In the genomic region with DNA sequence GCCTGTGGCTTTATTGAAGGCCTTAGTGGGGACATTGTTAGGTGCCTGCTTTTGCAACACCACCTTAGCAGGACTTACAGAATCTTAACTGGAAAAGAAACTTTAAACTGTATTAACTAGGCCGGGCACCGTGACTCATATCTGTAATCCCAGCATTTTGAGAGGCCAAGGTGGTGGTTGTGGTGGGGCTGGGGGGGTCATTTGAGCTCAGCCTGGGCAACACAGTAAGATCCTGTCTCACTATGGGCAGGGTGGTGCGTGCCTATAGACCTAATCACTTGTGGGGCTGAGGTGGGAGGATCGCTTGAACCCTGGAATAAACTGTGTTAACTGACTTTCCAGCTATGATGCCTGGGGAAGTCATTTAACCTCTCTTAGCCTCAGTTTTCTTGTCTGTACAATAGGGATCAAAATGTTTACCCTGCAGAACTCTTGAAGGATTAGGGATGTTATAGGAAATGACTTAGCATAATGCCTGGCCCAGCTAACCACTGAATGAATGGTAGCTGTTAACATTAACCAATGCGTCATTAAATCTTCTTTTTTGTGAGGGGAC, we compare ENCODE assay signal across 9 cellular contexts. TPM values are rescaled to one million over a fixed set of nuclear protein-coding genes. Genes with fewer than 3 reads are reported as not detected.
DNase-seq lines count a peak whose midpoint lies in the region; ATAC-seq and TF ChIP-seq lines count a peak whose summit lies in the region.
"Had no signal": no experiment of that assay in that cellular context is flagged by ENCODE, and none has a peak within 500 bp of the region (broad histone marks: within the 10 kb centered on the region; RNA-seq: fewer than 3 reads in every experiment).

No MANE protein-coding gene starts in this region.

- H4K20me1 ChIP-seq in Loucy (ENCODE audit: insufficient read depth, low read length, poor library complexity, severe bottlenecking): no peaks in the 10 kb centered on the region

- no peaks in the 10 kb centered on the region for H3K9me3 ChIP-seq in Loucy (ENCODE audit: insufficient read depth, low read depth, low read length)
- no peaks in the 10 kb centered on the region for H3K9me3 ChIP-seq in spleen

- H3K4me3 ChIP-seq in Loucy (ENCODE audit: low read length, poor library complexity, severe bottlenecking) (no peak overlapping the region), spleen (peak overlapping the region in 1 of 8 donors; percentile 50)

- peak overlapping the region; percentile 57 for H3K9ac ChIP-seq in Loucy (ENCODE audit: low read depth, low read length, poor library complexity, severe bottlenecking)

- no peaks in the 10 kb centered on the region for H3F3A ChIP-seq in Loucy (ENCODE audit: low read depth)

- no peaks in the 10 kb centered on the region for H3K9me2 ChIP-seq in Loucy (replicated peaks; ENCODE audit: low read depth, low read length)

- H3K4me1 ChIP-seq in Loucy (ENCODE audit: insufficient read depth, low read length, poor library complexity, severe bottlenecking) (peaks cover 35% of the 10 kb centered on the region), spleen (peaks cover 34 to 90% (median 64%) of the 10 kb centered on the region in 6 donors)

- TF ChIP-seq POLR2A in spleen (IDR thresholded peaks at IDR 0.05): no peak

- ATAC-seq in HG03460 (IDR thresholded peaks at IDR 0.05; ENCODE audit: unreplicated experiment): no peak

- intact Hi-C loops in spleen (cut with DNase I; ENCODE audit: low total_unique reads): no loop called here

- DNase-seq in DMS 273 (lab: John Stamatoyannopoulos, UW; ENCODE audit: unreplicated experiment): peak; percentile 40
- no peak for DNase-seq in DMS 273 treated with DMSO at 0.1 percent for 48 hours (lab: John Stamatoyannopoulos, UW)
- no peak for DNase-seq in caudate nucleus (lab: John Stamatoyannopoulos, UW)
- DNase-seq in spleen: no peak
- no peak for DNase-seq in middle frontal gyrus (ENCODE audit: extremely low spot score, low spot score)
- DNase-seq in activated naive CD4-positive, alpha-beta T cell (lab: John Stamatoyannopoulos, UW): no peak
- DNase-seq: activated gamma-delta T cell treated with Interleukin-2 at 50 U/mL for 16 hours had no signal

- H3K36me3 ChIP-seq in Loucy (ENCODE audit: insufficient read depth, low read length): no peaks in the 10 kb centered on the region
- no peaks in the 10 kb centered on the region for H3K36me3 ChIP-seq in spleen

- H3K27me3 ChIP-seq in Loucy (ENCODE audit: insufficient read depth, low read length, poor library complexity, severe bottlenecking) (no peaks in the 10 kb centered on the region), spleen (replicated peaks in 1 of 7) (no peaks in the 10 kb centered on the region)

- no peaks in the 10 kb centered on the region for H3K79me2 ChIP-seq in Loucy (ENCODE audit: insufficient read depth, low read length)

- TF ChIP-seq CTCF in Loucy (conservative IDR thresholded peaks at IDR 0.05; ENCODE audit: low read length) (no peak), spleen (IDR thresholded peaks at IDR 0.05 in 8 of 11, conservative IDR thresholded peaks at IDR 0.05 in 3 of 11) (no peak)

- WGBS in spleen, 5 donors: 73 to 88% (median 77%) methylated on average over 5 of the region's 5 CpGs

- H3K27ac ChIP-seq in caudate nucleus (ENCODE audit: low read depth, low read length) (peak overlapping the region; percentile 52), spleen (peak overlapping the region in 7 of 8 donors; percentile 38 to 92 (median 83))

- H2AFZ ChIP-seq in Loucy (ENCODE audit: low read length): 0 out of 2 replicates have a peak overlapping the region, but pooled peaks have one; percentile 21

- H3K4me2 ChIP-seq in Loucy (ENCODE audit: low read depth, low read length, poor library complexity, severe bottlenecking): peak overlapping the region; percentile 53

RNA-seq across cellular contexts. Expression of gene IER5, which starts 39.5 kb away (rescaled TPM):
- 10 to 100 TPM; 33.4 to 62.3 (median 40.8) TPM for total RNA-seq in spleen
- 10 to 100 TPM; 21.3 to 33.9 (median 32.7) TPM for polyA plus RNA-seq in spleen
